In the genomic region with DNA sequence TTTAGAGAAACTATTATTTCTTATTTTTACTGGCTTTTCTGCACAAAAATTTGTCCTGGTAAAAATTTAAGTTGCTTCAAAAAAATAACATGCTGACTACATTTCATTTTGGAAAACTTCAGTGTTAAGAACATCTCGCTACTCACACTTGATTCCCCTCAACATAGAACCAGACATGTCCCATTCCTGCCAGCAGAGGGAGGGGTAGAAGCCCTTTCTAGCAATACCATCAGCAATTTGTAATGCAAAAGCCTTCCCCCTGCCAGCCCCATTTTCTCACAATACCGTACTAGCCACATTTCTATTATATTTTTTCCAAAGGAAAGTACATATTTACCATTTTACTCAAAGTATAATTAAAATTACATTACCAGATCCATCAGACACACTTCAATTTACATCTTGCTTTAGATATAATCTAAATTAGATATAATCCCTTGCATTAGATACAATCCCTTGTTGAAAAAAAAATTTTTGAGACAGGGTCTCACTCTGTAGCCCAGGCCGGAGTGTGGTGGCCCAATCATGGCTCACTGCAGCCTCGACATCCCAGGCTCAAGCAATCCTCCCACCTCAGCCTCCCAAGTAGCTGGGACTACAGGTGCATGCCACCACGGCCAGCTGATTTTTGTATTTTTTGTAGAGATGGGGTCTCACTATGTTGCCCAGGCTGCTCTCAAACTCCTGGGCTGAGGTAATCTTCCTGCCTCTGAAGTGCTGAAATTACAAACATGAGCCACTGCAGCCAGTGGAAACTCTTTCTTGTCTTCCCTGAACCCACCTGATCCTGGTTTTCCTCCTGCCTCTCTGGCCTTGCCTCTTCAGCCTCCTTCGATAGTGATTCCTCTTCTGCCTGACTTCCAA, we compare ENCODE assay signal across 8 cellular contexts. TPM values are rescaled to one million over a fixed set of nuclear protein-coding genes. Genes with fewer than 3 reads are reported as not detected.
DNase-seq lines count a peak whose midpoint lies in the region; ATAC-seq, FAIRE-seq and TF ChIP-seq lines count a peak whose summit lies in the region.

No MANE protein-coding gene starts in this region.

- ATAC-seq in HG03159 (IDR thresholded peaks at IDR 0.05; ENCODE audit: unreplicated experiment) (peak; percentile 80), PC-3 (peak; percentile 49), HG02763 (IDR thresholded peaks at IDR 0.05; ENCODE audit: unreplicated experiment) (no peak)

- H3K36me3 ChIP-seq in PC-3 (ENCODE audit: low read depth, low read length) (no peaks in the 10 kb centered on the region), bronchial epithelial cell (ENCODE audit: control insufficient read depth, insufficient read depth, low read length) (no peaks in the 10 kb centered on the region), kidney epithelial cell (ENCODE audit: control insufficient read depth, insufficient read depth, low read length) (no peaks in the 10 kb centered on the region), stomach (peaks cover 0 to 11% (median 0%) of the 10 kb centered on the region in 4 donors)

- H3K79me2 ChIP-seq in PC-3 (ENCODE audit: low read length): no peaks in the 10 kb centered on the region

- TF ChIP-seq CTCF in AG09309 (IDR thresholded peaks at IDR 0.05; ENCODE audit: control insufficient read depth, insufficient read depth, low read depth, low read length, missing control alignments) (peak; percentile 75), GM12872 (IDR thresholded peaks at IDR 0.05; ENCODE audit: insufficient read depth, low read depth, low read length) (peak; percentile 65), PC-3 (conservative IDR thresholded peaks at IDR 0.05; ENCODE audit: low read depth, low read length) (peak; percentile 76), bronchial epithelial cell (IDR thresholded peaks at IDR 0.05; ENCODE audit: insufficient read depth, low read length, severe bottlenecking) (peak; percentile 69), kidney epithelial cell (IDR thresholded peaks at IDR 0.05; ENCODE audit: insufficient read depth, low read length, poor library complexity, severe bottlenecking) (peak; percentile 79), stomach (IDR thresholded peaks at IDR 0.05) (peak in 5 of 7 experiments; percentile 52 to 76 (median 73))

- no peaks in the 10 kb centered on the region for H3K9me3 ChIP-seq in PC-3 (ENCODE audit: low read length)
- peaks cover 0 to 4% (median 0%) of the 10 kb centered on the region in 4 donors for H3K9me3 ChIP-seq in stomach

- no peaks in the 10 kb centered on the region for H3F3A ChIP-seq in PC-3 (ENCODE audit: low read length, unreplicated experiment)

- H3K4me2 ChIP-seq in PC-3 (ENCODE audit: low read length): no peak overlapping the region

- no peak overlapping the region for H3K27ac ChIP-seq in PC-3 (ENCODE audit: low read length)
- no peak overlapping the region for H3K27ac ChIP-seq in stomach

- H4K20me1 ChIP-seq in PC-3 (ENCODE audit: low read length): no peaks in the 10 kb centered on the region

- 64 to 67% (median 66%) methylated on average over 6 of the region's 6 CpGs for WGBS in stomach, 5 donors

- CTCF ChIA-PET in PC-3 (lab: Charles Lee): no interaction called here

- no peak for TF ChIP-seq POLR2A in stomach (IDR thresholded peaks at IDR 0.05)

- FAIRE-seq in bronchial epithelial cell (lab: Jason Lieb, UNC): no peak

- H3K9ac ChIP-seq in PC-3 (ENCODE audit: low read length): no peak overlapping the region

- H3K27me3 ChIP-seq in PC-3 (ENCODE audit: low read length) (no peaks in the 10 kb centered on the region), bronchial epithelial cell (ENCODE audit: control insufficient read depth, insufficient read depth, low read length) (no peaks in the 10 kb centered on the region), kidney epithelial cell (ENCODE audit: control insufficient read depth, insufficient read depth, low read length) (no peaks in the 10 kb centered on the region), stomach (no peaks in the 10 kb centered on the region)

- H3K4me3 ChIP-seq in AG09309 (ENCODE audit: control insufficient read depth, low read depth, low read length) (no peak overlapping the region), PC-3 (ENCODE audit: low read length) (no peak overlapping the region), bronchial epithelial cell (ENCODE audit: low read depth, low read length) (no peak overlapping the region), kidney epithelial cell (ENCODE audit: low read depth, low read length) (no peak overlapping the region), stomach (no peak overlapping the region)

- DNase-seq in AG09309 (ENCODE audit: low read depth) (no peak), PC-3 (peak; percentile 64), bronchial epithelial cell (ENCODE audit: low read depth) (peak; percentile 59), kidney epithelial cell (ENCODE audit: low read depth) (no peak), stomach (peak; percentile 54)

- intact Hi-C loops in PC-3 (cut with micrococcal nuclease) (no loop called here), stomach (cut with DNase I; ENCODE audit: low total_unique reads) (no loop called here)

- H3K4me1 ChIP-seq in PC-3 (ENCODE audit: insufficient read depth, low read length) (no peaks in the 10 kb centered on the region), stomach (no peaks in the 10 kb centered on the region)

- BruUV-seq in PC-3 (replicated peaks; lab: Mats Ljungman, UMichigan): no TSS peak

- H2AFZ ChIP-seq in PC-3 (ENCODE audit: low read length): no peak overlapping the region

- no peak for TF ChIP-seq EP300 in stomach (IDR thresholded peaks at IDR 0.05)

- H3K9me2 ChIP-seq in PC-3 (replicated peaks; ENCODE audit: low read length): no peaks in the 10 kb centered on the region

- POLR2A ChIA-PET in PC-3 (lab: Charles Lee; ENCODE audit: unreplicated experiment): no interaction called here

RNA-seq across cellular contexts. Expression of a gene that starts 39.6 kb away (rescaled TPM):
- 1.4 and 2.8 TPM in 2 replicates for total RNA-seq in PC-3 (2014; rRNA removed)
- 3.7 and 6.0 TPM in 2 replicates for total RNA-seq in bronchial epithelial cell
- 3.6 and 6.8 TPM in 2 replicates for total RNA-seq in kidney epithelial cell
- total RNA-seq in stomach: 10 to 100 TPM in 1 of 5 donors, 1 to 10 TPM in 3, not detected in 1; 2.6 to 24.3 (median 5.1) TPM
- polyA plus RNA-seq in stomach: 10 to 100 TPM in 1 of 3 donors, 1 to 10 TPM in 2; 8.0 to 12.8 (median 9.8) TPM

RNA-seq across cellular contexts. Expression of a gene that starts 45.2 kb away (rescaled TPM):
- total RNA-seq in PC-3 (2014; rRNA removed): 3.9 and 6.0 TPM in 2 replicates
- total RNA-seq in bronchial epithelial cell: under 0.01 and 0.51 TPM in 2 replicates
- total RNA-seq in kidney epithelial cell: 5.0 and 5.2 TPM in 2 replicates
- 10 to 100 TPM in 1 of 5 donors, 1 to 10 TPM in 4; 1.8 to 18.0 (median 5.1) TPM for total RNA-seq in stomach
- 1 to 10 TPM; 1.3 to 3.4 (median 2.7) TPM for polyA plus RNA-seq in stomach

Comparison
In these comparisons a context has a peak if more than half of its experiments do, and no peak if none do; other contexts are left out.
1. DNase-seq: peak in PC-3 (single experiment), bronchial epithelial cell (single experiment) and stomach (single experiment); none in AG09309 (single experiment) and kidney epithelial cell (single experiment).
2. Peak in every context shown above with its lines, with median percentiles within 50 percentile points of each other: CTCF ChIP-seq.